1 cellular context compared by ENCODE assay signal in the genomic region with DNA sequence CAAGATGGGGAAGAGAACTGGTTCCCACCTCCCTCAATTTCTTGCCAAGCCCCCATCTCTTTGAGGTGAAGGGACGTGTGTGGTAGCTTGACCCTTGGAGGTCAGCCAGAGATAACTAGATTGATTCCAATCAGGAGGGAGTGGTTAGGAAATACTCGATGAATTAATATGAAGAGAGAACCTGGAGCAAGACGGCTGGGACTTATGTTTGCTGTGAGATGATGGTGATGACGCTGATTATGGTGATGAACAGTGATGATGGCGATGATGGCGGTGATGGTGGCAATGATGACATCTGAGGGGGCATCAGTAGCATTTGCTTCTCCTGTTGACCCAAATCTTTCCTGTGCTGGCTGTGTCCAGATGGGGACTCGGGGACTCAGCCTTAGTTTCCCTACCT.
TF ChIP-seq lines count a peak whose summit lies in the region.

No MANE protein-coding gene starts in this region.

TF ChIP-seq in IMR-90, 13 proteins besides CTCF, POLR2A, EP300 and RAD21:
- TF ChIP-seq MAZ (IDR thresholded peaks at IDR 0.05; ENCODE audit: borderline replicate concordance, low read depth, low read length) (no peak), BHLHE40 (IDR thresholded peaks at IDR 0.05; ENCODE audit: low read depth, low read length) (no peak), RFX5 (IDR thresholded peaks at IDR 0.05; ENCODE audit: low read depth, low read length) (no peak), RCOR1 (IDR thresholded peaks at IDR 0.05; ENCODE audit: insufficient replicate concordance, low read length) (no peak), CEBPB (IDR thresholded peaks at IDR 0.05; ENCODE audit: low read depth, low read length) (no peak), ELK1 (IDR thresholded peaks at IDR 0.05; ENCODE audit: borderline replicate concordance, low read depth, low read length) (no peak), SMC3 (IDR thresholded peaks at IDR 0.05; ENCODE audit: low read depth, low read length) (no peak), MAFK (IDR thresholded peaks at IDR 0.05; ENCODE audit: low read depth, low read length) (no peak), FOS (IDR thresholded peaks at IDR 0.05; ENCODE audit: low read depth, low read length) (no peak), MXI1 (IDR thresholded peaks at IDR 0.05; ENCODE audit: borderline replicate concordance, low read depth, low read length) (no peak), NFE2L2 (IDR thresholded peaks at IDR 0.05; ENCODE audit: low read depth, low read length) (no peak), CHD1 (IDR thresholded peaks at IDR 0.05; ENCODE audit: low read depth, low read length) (no peak)
- TF ChIP-seq, protein P1, sequence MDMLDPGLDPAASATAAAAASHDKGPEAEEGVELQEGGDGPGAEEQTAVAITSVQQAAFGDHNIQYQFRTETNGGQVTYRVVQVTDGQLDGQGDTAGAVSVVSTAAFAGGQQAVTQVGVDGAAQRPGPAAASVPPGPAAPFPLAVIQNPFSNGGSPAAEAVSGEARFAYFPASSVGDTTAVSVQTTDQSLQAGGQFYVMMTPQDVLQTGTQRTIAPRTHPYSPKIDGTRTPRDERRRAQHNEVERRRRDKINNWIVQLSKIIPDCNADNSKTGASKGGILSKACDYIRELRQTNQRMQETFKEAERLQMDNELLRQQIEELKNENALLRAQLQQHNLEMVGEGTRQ (IDR thresholded peaks at IDR 0.05; ENCODE audit: low read depth, low read length): no peak
